In genomic region chr1:31064115-31064514, GRCh38 we compare ENCODE assay signal across 1 cellular context.
TF ChIP-seq lines count a peak whose summit lies in the region.

No MANE protein-coding gene starts in this region.

TF ChIP-seq in HepG2, 621 proteins besides CTCF, POLR2A, EP300 and RAD21 (continued from another document and continues in another):
- TF ChIP-seq PRDM15 (CRISPR knock-in tag; IDR thresholded peaks at IDR 0.05) (no peak), CHCHD3 (CRISPR knock-in tag; IDR thresholded peaks at IDR 0.05) (no peak), ZNF556 (CRISPR knock-in tag; IDR thresholded peaks at IDR 0.05; ENCODE audit: borderline replicate concordance) (no peak), ZNF232 (CRISPR knock-in tag; IDR thresholded peaks at IDR 0.05; ENCODE audit: borderline replicate concordance) (no peak), ZNF460 (CRISPR knock-in tag; IDR thresholded peaks at IDR 0.05; ENCODE audit: borderline replicate concordance) (no peak), SOX5 (CRISPR knock-in tag; IDR thresholded peaks at IDR 0.05; ENCODE audit: borderline replicate concordance) (peak; percentile 85; the same call in 1 of the 2 replicates), ATF3 (CRISPR knock-in tag; IDR thresholded peaks at IDR 0.05) (no peak), MAX (IDR thresholded peaks at IDR 0.05) (no peak), SUZ12 (IDR thresholded peaks at IDR 0.05; ENCODE audit: low read depth, low read length) (no peak), DBP (CRISPR knock-in tag; IDR thresholded peaks at IDR 0.05; ENCODE audit: not compliant biosample characterization) (no peak), ZSCAN12 (CRISPR knock-in tag; IDR thresholded peaks at IDR 0.05) (0 out of 2 replicates have a peak, but pooled peaks have one; percentile 40), ZNF225 (CRISPR knock-in tag; IDR thresholded peaks at IDR 0.05) (no peak), SRSF9 (IDR thresholded peaks at IDR 0.05; ENCODE audit: borderline replicate concordance, insufficient read depth, low read depth, low read length, poor library complexity, severe bottlenecking) (no peak), STAT6 (CRISPR knock-in tag; IDR thresholded peaks at IDR 0.05; ENCODE audit: borderline replicate concordance) (no peak), LBX2 (CRISPR knock-in tag; IDR thresholded peaks at IDR 0.05; ENCODE audit: borderline replicate concordance) (no peak), SIN3B (IDR thresholded peaks at IDR 0.05; ENCODE audit: low read length) (no peak), IRF9 (CRISPR knock-in tag; IDR thresholded peaks at IDR 0.05; ENCODE audit: borderline replicate concordance) (no peak), GFI1 (CRISPR knock-in tag; IDR thresholded peaks at IDR 0.05; ENCODE audit: borderline replicate concordance) (peak; percentile 60; the same call in 1 of the 2 replicates), ATF1 (CRISPR knock-in tag; IDR thresholded peaks at IDR 0.05) (no peak; the same call in 1 of the 2 replicates), ZNF709 (CRISPR knock-in tag; IDR thresholded peaks at IDR 0.05) (no peak), NR2F6 (IDR thresholded peaks at IDR 0.05) (peak; percentile 61), NR2F6 (CRISPR knock-in tag; IDR thresholded peaks at IDR 0.05) (peak; percentile 29; the same call in 1 of the 2 replicates), TFDP1 (CRISPR knock-in tag; IDR thresholded peaks at IDR 0.05; ENCODE audit: borderline replicate concordance) (no peak), ZNF546 (CRISPR knock-in tag; conservative IDR thresholded peaks at IDR 0.05) (no peak), ZFP36L1 (CRISPR knock-in tag; IDR thresholded peaks at IDR 0.05) (no peak), SRSF4 (IDR thresholded peaks at IDR 0.05; ENCODE audit: low read depth, low read length, poor library complexity, severe bottlenecking) (no peak), MED1 (CRISPR knock-in tag; IDR thresholded peaks at IDR 0.05) (peak; percentile 73; the same call in 1 of the 2 replicates), DMAP1 (CRISPR knock-in tag; IDR thresholded peaks at IDR 0.05) (no peak), NR2F2 (IDR thresholded peaks at IDR 0.05; ENCODE audit: borderline replicate concordance, low read depth) (peak; percentile 45; the same call in 1 of the 2 replicates), MBNL3 (CRISPR knock-in tag; conservative IDR thresholded peaks at IDR 0.05) (no peak), PBX3 (CRISPR knock-in tag; IDR thresholded peaks at IDR 0.05; ENCODE audit: borderline replicate concordance) (no peak), WIZ (CRISPR knock-in tag; IDR thresholded peaks at IDR 0.05) (no peak), ZNF44 (CRISPR knock-in tag; IDR thresholded peaks at IDR 0.05) (no peak), LRRFIP1 (CRISPR knock-in tag; conservative IDR thresholded peaks at IDR 0.05) (no peak), PTBP1 (IDR thresholded peaks at IDR 0.05; ENCODE audit: low read depth, low read length, poor library complexity, severe bottlenecking) (no peak), ZBTB44 (CRISPR knock-in tag; IDR thresholded peaks at IDR 0.05) (no peak), ELF4 (CRISPR knock-in tag; IDR thresholded peaks at IDR 0.05; ENCODE audit: borderline replicate concordance) (no peak), ZSCAN29 (CRISPR knock-in tag; conservative IDR thresholded peaks at IDR 0.05) (no peak), SKI (IDR thresholded peaks at IDR 0.05; ENCODE audit: partially characterized antibody) (no peak), ZNF629 (CRISPR knock-in tag; conservative IDR thresholded peaks at IDR 0.05) (no peak), HOMEZ (CRISPR knock-in tag; IDR thresholded peaks at IDR 0.05; ENCODE audit: low read depth) (no peak), ZNF589 (CRISPR knock-in tag; conservative IDR thresholded peaks at IDR 0.05) (no peak), NPAS2 (CRISPR knock-in tag; IDR thresholded peaks at IDR 0.05; ENCODE audit: borderline replicate concordance) (no peak), HNRNPUL1 (IDR thresholded peaks at IDR 0.05; ENCODE audit: low read depth, low read length) (no peak; the same call in 1 of the 2 replicates), RNF2 (conservative IDR thresholded peaks at IDR 0.05; ENCODE audit: low read depth) (no peak), ZNF577 (CRISPR knock-in tag; IDR thresholded peaks at IDR 0.05; ENCODE audit: borderline replicate concordance, low read depth) (no peak), ZNF234 (CRISPR knock-in tag; conservative IDR thresholded peaks at IDR 0.05) (no peak)
